11 cellular contexts compared by ENCODE assay signal in the genomic region with DNA sequence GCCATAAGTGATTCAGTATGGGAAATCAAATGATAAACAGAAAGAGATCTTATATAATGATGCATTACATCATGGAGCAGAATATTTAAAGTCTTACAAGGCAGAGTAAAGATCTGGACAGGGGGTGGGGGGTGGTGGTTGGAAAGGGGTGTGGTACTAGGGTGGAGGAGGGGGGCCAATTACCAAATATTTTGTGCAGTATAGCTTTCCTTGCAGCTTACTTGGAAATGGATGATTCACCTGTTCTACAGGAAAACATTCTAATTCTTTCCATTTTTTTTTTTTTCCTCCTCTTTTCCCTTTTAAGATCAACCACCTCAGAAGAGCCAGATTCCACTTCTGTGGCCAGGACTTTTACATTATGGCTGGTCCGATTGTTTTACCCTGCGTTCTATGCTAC.
DNase-seq lines count a peak whose midpoint lies in the region; ATAC-seq, FAIRE-seq and TF ChIP-seq lines count a peak whose summit lies in the region.
"Had no signal": no experiment of that assay in that cellular context is flagged by ENCODE, and none has a peak within 500 bp of the region (broad histone marks: within the 10 kb centered on the region; RNA-seq: fewer than 3 reads in every experiment).

No MANE protein-coding gene starts in this region.

- no peak for ATAC-seq in A549
- ATAC-seq in HG02938 (IDR thresholded peaks at IDR 0.05; ENCODE audit: unreplicated experiment) = no peak
- ATAC-seq: K562 had no signal

- H3K4me1 ChIP-seq in A549 (peaks cover 26% of the 10 kb centered on the region), fibroblast of lung (ENCODE audit: control insufficient read depth, extremely low read depth, insufficient read depth, low read length) (peaks cover 5% of the 10 kb centered on the region), osteoblast (ENCODE audit: insufficient read depth, low read length) (peaks cover 31% of the 10 kb centered on the region)

- H3K9me3 ChIP-seq in A549 = no peaks in the 10 kb centered on the region
- no peaks in the 10 kb centered on the region for H3K9me3 ChIP-seq in fibroblast of lung (ENCODE audit: control insufficient read depth, insufficient read depth, low read depth, low read length)
- no peaks in the 10 kb centered on the region for H3K9me3 ChIP-seq in osteoblast (ENCODE audit: low read depth, low read length)
- H3K9me3 ChIP-seq: stomach had no signal

- POLR2A ChIA-PET in A549 (lab: Yijun Ruan, JAX) = no interaction called here

- CTCF ChIA-PET in A549 (lab: Yijun Ruan, JAX) = interaction anchor here (0.7 kb wide), 1 partner anchor 385 kb away, joined by 3 read pairs; no protein-coding TSS in a partner anchor

- H3K79me2 ChIP-seq in fibroblast of lung (ENCODE audit: control insufficient read depth, insufficient read depth, low read length) (no peaks in the 10 kb centered on the region), osteoblast (ENCODE audit: insufficient read depth, low read length) (no peaks in the 10 kb centered on the region)

- 86% methylated on average over 2 of the region's 2 CpGs for WGBS in A549 (ENCODE audit: missing lambda C conversion rate)

- H2AFZ ChIP-seq in fibroblast of lung (ENCODE audit: low read length) = no peak overlapping the region
- no peak overlapping the region for H2AFZ ChIP-seq in osteoblast (ENCODE audit: low read length)

- H3K4me3 ChIP-seq in A549 = peak overlapping the region; percentile 52
- peak overlapping the region in 3 of 4 experiments; percentile 52 to 70 (median 61) for H3K4me3 ChIP-seq in fibroblast of lung (replicated peaks in 1 of 4; ENCODE audit: control extremely low read depth in 1 of 4, insufficient read depth in 1 of 4, low read depth in 3 of 4, low read length in 4 of 4)
- peak overlapping the region; percentile 70 for H3K4me3 ChIP-seq in osteoblast (ENCODE audit: insufficient read depth, low read length)
- H3K4me3 ChIP-seq: K562 had no signal

- H3K27ac ChIP-seq in A549 (peak overlapping the region; percentile 81 to 89), fibroblast of lung (ENCODE audit: insufficient read depth, low read length) (no peak overlapping the region), osteoblast (ENCODE audit: low read depth, low read length) (peak overlapping the region; percentile 94)

- no peaks in the 10 kb centered on the region for H3K36me3 ChIP-seq in fibroblast of lung (ENCODE audit: control insufficient read depth, insufficient read depth, low read length)
- H3K36me3 ChIP-seq in osteoblast (ENCODE audit: insufficient read depth, low read length) = no peaks in the 10 kb centered on the region
- H3K36me3 ChIP-seq: stomach had no signal

- TF ChIP-seq POLR2A in A549 (IDR thresholded peaks at IDR 0.05; ENCODE audit: low read length) (no peak), GM12892 (IDR thresholded peaks at IDR 0.05; ENCODE audit: low read depth, low read length) (no peak)

- H3K4me2 ChIP-seq in A549 = peak overlapping the region; percentile 96
- H3K4me2 ChIP-seq in fibroblast of lung (ENCODE audit: extremely low read depth, insufficient read depth, low read length) = no peak overlapping the region
- peak overlapping the region; percentile 96 for H3K4me2 ChIP-seq in osteoblast (ENCODE audit: insufficient read depth, low read length)

- TF ChIP-seq RAD21 in A549 (conservative IDR thresholded peaks at IDR 0.05 in 1 of 2, IDR thresholded peaks at IDR 0.05 in 1 of 2) = no peak

- H4K20me1 ChIP-seq in fibroblast of lung (ENCODE audit: control insufficient read depth, extremely low read depth, insufficient read depth, low read length) = no peaks in the 10 kb centered on the region
- H4K20me1 ChIP-seq in osteoblast (ENCODE audit: insufficient read depth, low read length) = no peaks in the 10 kb centered on the region

- in situ Hi-C loops in SK-MEL-5 (cut with HindIII; ENCODE audit: low pct_unique_long_range_greater_than_20kb, low sequenced_read_pairs) = no loop called here

- no peak for TF ChIP-seq CTCF in A549 (IDR thresholded peaks at IDR 0.05)
- TF ChIP-seq CTCF in fibroblast of lung (conservative IDR thresholded peaks at IDR 0.05 in 1 of 2, IDR thresholded peaks at IDR 0.05 in 1 of 2; ENCODE audit: low read depth in 1 of 2, low read length in 2 of 2) = no peak
- TF ChIP-seq CTCF in osteoblast (IDR thresholded peaks at IDR 0.05; ENCODE audit: extremely low read depth, low read depth, low read length) = no peak

- H3K27me3 ChIP-seq in fibroblast of lung (ENCODE audit: control insufficient read depth, insufficient read depth, low read length) (no peaks in the 10 kb centered on the region), osteoblast (ENCODE audit: insufficient read depth, low read length) (no peaks in the 10 kb centered on the region)
- H3K27me3 ChIP-seq: stomach had no signal

- no peak for TF ChIP-seq EP300 in A549 (IDR thresholded peaks at IDR 0.05)

- DNase-seq in A549 (ENCODE audit: low read depth in 1 of 2, low spot score in 1 of 2) = no peak
- DNase-seq in SK-MEL-5 (ENCODE audit: low read depth, low spot score) = peak; percentile 15
- DNase-seq in fibroblast of lung (ENCODE audit: low read depth in 2 of 2) = peak in 1 of 2 donors; percentile 29
- no peak for DNase-seq in osteoblast (ENCODE audit: insufficient read length, low spot score, missing footprints)
- no peak for DNase-seq in kidney tubule cell (ENCODE audit: low spot score)
- DNase-seq in GM12892 (ENCODE audit: insufficient read length) = no peak
- no peak for DNase-seq in GM19239 (ENCODE audit: insufficient read length, low spot score)
- DNase-seq: activated CD4-positive, alpha-beta T cell treated with anti-CD3 and anti-CD28 coated beads, Interleukin-2, amount 50 U/mL, for 48 hours had no signal

- no peak overlapping the region for H3K9ac ChIP-seq in fibroblast of lung (ENCODE audit: insufficient read depth, low read length)

- FAIRE-seq in A549 (lab: Jason Lieb, UNC) (no peak), GM12892 (lab: Jason Lieb, UNC) (no peak), GM19239 (lab: Jason Lieb, UNC) (no peak)
- FAIRE-seq: K562 had no signal

TF ChIP-seq in A549, 52 proteins besides CTCF, POLR2A, EP300 and RAD21:
- TF ChIP-seq EHF (CRISPR knock-in tag; IDR thresholded peaks at IDR 0.05) (no peak), ATOH8 (CRISPR knock-in tag; IDR thresholded peaks at IDR 0.05; ENCODE audit: low read depth) (no peak)
